Comparison of ENCODE assay signal across 12 cellular contexts in the genomic region with DNA sequence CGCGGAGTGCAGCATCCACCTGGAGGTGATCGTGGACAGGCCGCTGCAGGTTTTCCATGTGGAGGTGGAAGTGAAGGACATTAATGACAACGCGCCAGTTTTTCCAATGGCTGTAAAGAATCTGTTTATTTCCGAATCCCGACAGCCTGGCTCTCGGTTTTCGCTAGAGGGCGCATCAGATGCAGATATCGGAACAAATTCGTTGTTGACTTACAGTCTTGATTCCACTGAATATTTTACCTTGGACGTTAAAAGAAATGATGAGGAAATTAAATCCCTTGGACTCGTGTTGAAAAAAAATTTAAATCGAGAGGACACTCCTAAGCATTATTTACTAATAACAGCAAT. TPM values are rescaled to one million over a fixed set of nuclear protein-coding genes. Genes with fewer than 3 reads are reported as not detected.
A peak's percentile ranks its signal among the peaks of the same experiment; 100 is the strongest.
DNase-seq lines count a peak whose midpoint lies in the region; ATAC-seq and TF ChIP-seq lines count a peak whose summit lies in the region.
"Had no signal": no experiment of that assay in that cellular context is flagged by ENCODE, and none has a peak within 500 bp of the region (broad histone marks: within the 10 kb centered on the region; RNA-seq: fewer than 3 reads in every experiment).

No MANE protein-coding gene starts in this region.

- CTCF ChIA-PET in BJ (lab: Yijun Ruan, JAX) = interaction anchor here (0.7 to 1.9 kb wide), 3 partner anchors 10 to 50 kb away, joined by 3 to 4 read pairs (median 3); no protein-coding TSS in a partner anchor

- no peak for DNase-seq in BJ (ENCODE audit: low read depth)
- DNase-seq in fibroblast of lung (ENCODE audit: low read depth in 2 of 2) = no peak
- DNase-seq in putamen (ENCODE audit: low spot score) = peak; percentile 28
- no peak for DNase-seq in NCI-H2171 (lab: John Stamatoyannopoulos, UW)
- no peak for DNase-seq in SKM-1 (lab: John Stamatoyannopoulos, UW; ENCODE audit: unreplicated experiment)
- DNase-seq: activated CD8-positive, alpha-beta memory T cell treated with anti-CD3 and anti-CD28 coated beads for 24 hours; H7; PC-9 had no signal

- no peaks in the 10 kb centered on the region for H3K79me2 ChIP-seq in fibroblast of lung (ENCODE audit: control insufficient read depth, insufficient read depth, low read length)

- TF ChIP-seq CTCF in BJ (IDR thresholded peaks at IDR 0.05; ENCODE audit: insufficient read depth, low read depth, low read length) (peak; percentile 38), LNCAP (IDR thresholded peaks at IDR 0.05) (peak; percentile 44), fibroblast of lung (conservative IDR thresholded peaks at IDR 0.05 in 1 of 2, IDR thresholded peaks at IDR 0.05 in 1 of 2; ENCODE audit: low read depth in 1 of 2, low read length in 2 of 2) (peak; percentile 18 to 23)

- POLR2A ChIA-PET in BJ (lab: Charles Lee) = no interaction called here

- H3K9me3 ChIP-seq in fibroblast of lung (ENCODE audit: control insufficient read depth, insufficient read depth, low read depth, low read length) = no peaks in the 10 kb centered on the region

- no peaks in the 10 kb centered on the region for H4K20me1 ChIP-seq in fibroblast of lung (ENCODE audit: control insufficient read depth, extremely low read depth, insufficient read depth, low read length)

- H3K4me1 ChIP-seq in fibroblast of lung (ENCODE audit: control insufficient read depth, extremely low read depth, insufficient read depth, low read length) = no peaks in the 10 kb centered on the region

- H3K9ac ChIP-seq in fibroblast of lung (ENCODE audit: insufficient read depth, low read length) = no peak overlapping the region

- no peaks in the 10 kb centered on the region for H3K36me3 ChIP-seq in BJ (ENCODE audit: control insufficient read depth, insufficient read depth, low read length)
- H3K36me3 ChIP-seq in fibroblast of lung (ENCODE audit: control insufficient read depth, insufficient read depth, low read length) = no peaks in the 10 kb centered on the region

- H2AFZ ChIP-seq in fibroblast of lung (ENCODE audit: low read length) = no peak overlapping the region
- H2AFZ ChIP-seq: PC-9 had no signal

- H3K4me3 ChIP-seq in BJ (ENCODE audit: low read depth, low read length) (peak overlapping the region; percentile 19; the same call in 1 of the 2 replicates), fibroblast of lung (replicated peaks in 1 of 4; ENCODE audit: control extremely low read depth in 1 of 4, insufficient read depth in 1 of 4, low read depth in 3 of 4, low read length in 4 of 4) (peak overlapping the region in 1 of 4 experiments; percentile 45)
- H3K4me3 ChIP-seq: PC-9 had no signal

- ATAC-seq in GM21786 (IDR thresholded peaks at IDR 0.05; ENCODE audit: unreplicated experiment) (no peak), GM19452 (IDR thresholded peaks at IDR 0.05; ENCODE audit: unreplicated experiment) (no peak)
- ATAC-seq: natural killer cell treated with Interleukin-12 subunit alpha and Interleukin-12 subunit beta and Interleukin-15 and Interleukin-18, amount 100 ng/mL, for 72 hours had no signal

- H3K4me2 ChIP-seq in fibroblast of lung (ENCODE audit: extremely low read depth, insufficient read depth, low read length) = no peak overlapping the region
- H3K4me2 ChIP-seq: PC-9 had no signal

- H3K27ac ChIP-seq in fibroblast of lung (ENCODE audit: insufficient read depth, low read length) = no peak overlapping the region
- H3K27ac ChIP-seq: PC-9 had no signal

- H3K27me3 ChIP-seq in BJ (ENCODE audit: control insufficient read depth, insufficient read depth, low read length) (no peaks in the 10 kb centered on the region), fibroblast of lung (ENCODE audit: control insufficient read depth, insufficient read depth, low read length) (no peaks in the 10 kb centered on the region)

RNA-seq across cellular contexts. Expression of gene PCDHA3, which starts 0.6 kb away (rescaled TPM):
- polyA plus RNA-seq in BJ (2011; rRNA removed) (0.16 and 0.21 TPM in 2 replicates), fibroblast of lung (0.07 and 0.89 TPM in 2 replicates)
- polyA minus RNA-seq in BJ (2011; rRNA and poly(A)+ RNA removed) = 0.05 TPM in 1 of 2 replicates, not detected in the other
- 0.26 and 1.2 TPM in 2 replicates for total RNA-seq in fibroblast of lung
- 0.13 and 1.0 TPM in 2 replicates for polyA plus RNA-seq in fibroblast of lung (2012)
- not detected in 2 replicates for polyA minus RNA-seq in fibroblast of lung (ENCODE audit: low replicate concordance)
- total RNA-seq: H7; natural killer cell treated with Interleukin-12 subunit alpha and Interleukin-12 subunit beta and Interleukin-15 and Interleukin-18, amount 100 ng/mL, for 72 hours; PC-9 had no signal

RNA-seq across cellular contexts. Expression of gene PCDHA4, which starts 5.4 kb away (rescaled TPM):
- 0.22 and 0.25 TPM in 2 replicates for polyA plus RNA-seq in BJ (2011; rRNA removed)
- 0.10 and 0.24 TPM in 2 replicates for polyA minus RNA-seq in BJ (2011; rRNA and poly(A)+ RNA removed)
- 0.51 and 1.2 TPM in 2 replicates for total RNA-seq in fibroblast of lung
- 0.05 and 0.42 TPM in 2 replicates for polyA plus RNA-seq in fibroblast of lung
- polyA plus RNA-seq in fibroblast of lung (2012) = 0.07 and 0.42 TPM in 2 replicates
- 0.26 and 0.31 TPM in 2 replicates for polyA minus RNA-seq in fibroblast of lung (ENCODE audit: low replicate concordance)
- total RNA-seq: natural killer cell treated with Interleukin-12 subunit alpha and Interleukin-12 subunit beta and Interleukin-15 and Interleukin-18, amount 100 ng/mL, for 72 hours; PC-9 had no signal

RNA-seq across cellular contexts. Expression of gene PCDHA2, which starts 6.8 kb away (rescaled TPM):
- 0.02 TPM in 1 of 2 replicates, not detected in the other for polyA plus RNA-seq in BJ (2011; rRNA removed)
- 0.05 and 0.10 TPM in 2 replicates for polyA minus RNA-seq in BJ (2011; rRNA and poly(A)+ RNA removed)
- total RNA-seq in fibroblast of lung = under 0.01 and 0.33 TPM in 2 replicates
- polyA plus RNA-seq in fibroblast of lung = 0.10 TPM in 1 of 2 replicates, not detected in the other
- 0.19 TPM in 1 of 2 replicates, not detected in the other for polyA plus RNA-seq in fibroblast of lung (2012)
- polyA minus RNA-seq in fibroblast of lung (ENCODE audit: low replicate concordance) = 0.11 TPM in 1 of 2 replicates, not detected in the other
- total RNA-seq: H7; natural killer cell treated with Interleukin-12 subunit alpha and Interleukin-12 subunit beta and Interleukin-15 and Interleukin-18, amount 100 ng/mL, for 72 hours; PC-9 had no signal

RNA-seq across cellular contexts. Expression of gene PCDHA1, which starts 15.5 kb away (rescaled TPM):
- 0.04 and 0.12 TPM in 2 replicates for polyA plus RNA-seq in BJ (2011; rRNA removed)
- not detected in 2 replicates for polyA minus RNA-seq in BJ (2011; rRNA and poly(A)+ RNA removed)
- total RNA-seq in fibroblast of lung = under 0.01 TPM in 2 replicates
- polyA plus RNA-seq in fibroblast of lung = 0.05 and 0.12 TPM in 2 replicates
- 0.13 TPM in 1 of 2 replicates, not detected in the other for polyA plus RNA-seq in fibroblast of lung (2012)
- polyA minus RNA-seq in fibroblast of lung (ENCODE audit: low replicate concordance) = not detected in 2 replicates
- total RNA-seq: H7; natural killer cell treated with Interleukin-12 subunit alpha and Interleukin-12 subunit beta and Interleukin-15 and Interleukin-18, amount 100 ng/mL, for 72 hours; PC-9 had no signal

RNA-seq across cellular contexts. Expression of gene PCDHA5, which starts 19.9 kb away (rescaled TPM):
- polyA plus RNA-seq in BJ (2011; rRNA removed) = not detected in 2 replicates
- polyA minus RNA-seq in BJ (2011; rRNA and poly(A)+ RNA removed) = 0.05 and 0.10 TPM in 2 replicates
- 0.33 TPM in 1 of 2 replicates, not detected in the other for total RNA-seq in fibroblast of lung
- 0.01 and 0.24 TPM in 2 replicates for polyA plus RNA-seq in fibroblast of lung
- polyA plus RNA-seq in fibroblast of lung (2012) = 0.28 TPM in 1 of 2 replicates, not detected in the other
- polyA minus RNA-seq in fibroblast of lung (ENCODE audit: low replicate concordance) = 0.07 and 0.08 TPM in 2 replicates
- total RNA-seq: natural killer cell treated with Interleukin-12 subunit alpha and Interleukin-12 subunit beta and Interleukin-15 and Interleukin-18, amount 100 ng/mL, for 72 hours; PC-9 had no signal
